ENCODE assay signal across 8 cellular contexts in the genomic region with DNA sequence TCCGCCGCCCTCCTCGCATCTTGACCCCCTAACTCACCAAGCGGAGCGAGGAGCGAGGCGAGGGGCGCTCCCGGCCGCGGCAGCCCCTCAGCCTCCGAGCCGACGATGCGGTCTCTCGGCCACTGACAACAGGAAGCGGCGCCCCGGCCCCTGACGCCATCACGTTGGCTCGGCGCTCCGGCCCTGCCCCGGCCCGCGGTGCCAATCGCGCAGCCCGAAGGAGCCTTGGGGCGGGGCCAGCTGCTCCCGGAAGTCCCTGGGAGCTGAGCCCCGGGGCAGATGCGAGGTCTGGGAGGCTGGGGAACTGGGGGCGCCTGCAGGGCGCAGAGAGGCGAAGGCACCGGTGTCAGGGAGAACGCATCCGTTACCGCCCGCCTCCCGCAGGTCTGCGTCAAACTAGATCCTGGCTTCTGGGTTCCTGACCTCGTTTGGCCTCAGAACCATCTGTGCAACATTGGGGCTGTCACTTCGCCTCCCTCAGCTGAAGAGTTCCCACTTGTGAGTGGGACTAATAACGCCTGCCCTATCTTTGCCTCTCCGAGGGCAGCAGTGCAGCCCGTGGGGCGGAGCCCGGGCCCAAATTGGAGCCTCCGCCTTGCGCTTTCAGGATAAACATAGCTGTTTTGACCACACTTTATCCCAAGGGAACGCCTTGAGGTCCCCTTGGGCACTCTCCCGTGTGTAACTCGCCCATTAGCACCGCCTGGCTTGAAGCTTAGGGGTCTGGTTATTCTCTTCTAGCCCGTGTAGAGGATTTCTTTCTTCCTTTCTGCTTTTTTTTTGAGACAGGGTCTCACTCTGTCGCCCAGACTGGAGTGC. TPM values are rescaled to one million over a fixed set of nuclear protein-coding genes. Genes with fewer than 3 reads are reported as not detected.
DNase-seq lines count a peak whose midpoint lies in the region; ATAC-seq and TF ChIP-seq lines count a peak whose summit lies in the region.
"Not testable (repeated sequence)": the region's sequence is repeated elsewhere in the genome, so short reads cannot be mapped to it uniquely, and the experiment has no call there.

A gene (minus strand): TSS at position 107 of the 819 bp plus-strand sequence. CDS start 8,237 bp downstream, outside the sequence.

- in situ Hi-C loops in G401 (cut with HindIII; ENCODE audit: low sequenced_read_pairs); HAP-1 (cut with MboI; ENCODE audit: low sequenced_read_pairs): not testable (repeated sequence)

- peak within 1 kb of the TSS; percentile 92 for H3K4me3 Mint-ChIP-seq in nephron progenitor cell

- H3K27me3 ChIP-seq in HAP-1 (ENCODE audit: low read depth); MG63; SJSA1 (replicated peaks): not testable (repeated sequence)

- not testable (repeated sequence) for H3K36me3 ChIP-seq in HAP-1 (replicated peaks); MG63; SJSA1

- peaks cover 18% of the 10 kb centered on the region for H3K4me1 Mint-ChIP-seq in nephron progenitor cell

- not testable (repeated sequence) for H3K36me3 Mint-ChIP-seq in nephron progenitor cell (ENCODE audit: low read depth)

- H3K4me1 ChIP-seq in HAP-1; SJSA1 (replicated peaks): not testable (repeated sequence)

- not testable (repeated sequence) for H3K9me3 Mint-ChIP-seq in nephron progenitor cell

- peak; percentile 100 for ATAC-seq in stimulated activated naive CD8-positive, alpha-beta T cell treated with anti-CD3 and anti-CD28 coated beads, Interleukin-15, Interleukin-2, amounts not matched to agents 100 U/mL and 50 U/mL, for 24 hours

- peak within 1 kb of the TSS; percentile 55 for H3K4me3 ChIP-seq in HAP-1
- peak within 1 kb of the TSS; percentile 59 for H3K4me3 ChIP-seq in MG63
- H3K4me3 ChIP-seq in SJSA1, result peak within 1 kb of the TSS; percentile 73
- H3K4me3 ChIP-seq in fibroblast of villous mesenchyme (ENCODE audit: low read depth, low read length), result peak within 1 kb of the TSS; percentile 66

- peak; percentile 82 for DNase-seq in G401 (ENCODE audit: low spot score)
- peak; percentile 35 to 88 for DNase-seq in HAP-1 (ENCODE audit: low spot score in 2 of 2)
- peak; percentile 90 for DNase-seq in MG63
- DNase-seq in SJSA1 (ENCODE audit: low read depth in 1 of 2, low spot score in 2 of 2), result peak; percentile 81 to 85
- DNase-seq in activated gamma-delta T cell treated with Interleukin-2 at 50 U/mL for 16 hours, result peak; percentile 80
- DNase-seq in fibroblast of villous mesenchyme (ENCODE audit: low read depth), result peak; percentile 80
- peak; percentile 86 for DNase-seq in nephron progenitor cell
- peak; percentile 89 for DNase-seq in stimulated activated naive CD8-positive, alpha-beta T cell treated with anti-CD3 and anti-CD28 coated beads, Interleukin-15, Interleukin-2, amounts not matched to agents 100 U/mL and 50 U/mL, for 24 hours

- not testable (repeated sequence) for H3K9me3 ChIP-seq in HAP-1; MG63; SJSA1 (replicated peaks)

- TF ChIP-seq CTCF in fibroblast of villous mesenchyme (IDR thresholded peaks at IDR 0.05; ENCODE audit: insufficient read depth, low read depth, low read length); nephron progenitor cell (IDR thresholded peaks at IDR 0.05): not testable (repeated sequence)

- peak within 1 kb of the TSS; percentile 77 for H3K27ac ChIP-seq in SJSA1

- H3K27me3 Mint-ChIP-seq in nephron progenitor cell (ENCODE audit: low read depth, poor library complexity), result peaks cover 16% of the 10 kb centered on the region

- not testable (repeated sequence) for H3K27ac Mint-ChIP-seq in nephron progenitor cell

RNA-seq across cellular contexts. Expression of the gene that starts here (rescaled TPM):
- 5.6 and 8.7 TPM in 2 replicates for total RNA-seq in G401 (2014; rRNA removed; shearing (Covaris generic))
- total RNA-seq in MG63 (2014; rRNA removed; shearing (Covaris generic); ENCODE audit: low replicate concordance), result 3.1 and 14.7 TPM in 2 replicates
- total RNA-seq in SJSA1 (2014; rRNA removed; shearing (Covaris generic)), result 8.8 and 16.4 TPM in 2 replicates
- 20.9 and 25.0 TPM in 2 replicates for total RNA-seq in fibroblast of villous mesenchyme

Comparison
In these comparisons a context has a peak if more than half of its experiments do, and no peak if none do; other contexts are left out.
1. Peak in every context shown above with its lines: DNase-seq, ATAC-seq, H3K4me3 ChIP-seq and H3K27ac ChIP-seq.